9 cellular contexts compared by ENCODE assay signal in genomic region chr12:81329088-81329487, GRCh38.
A peak's percentile ranks its signal among the peaks of the same experiment; 100 is the strongest.
DNase-seq lines count a peak whose midpoint lies in the region; ATAC-seq, FAIRE-seq and TF ChIP-seq lines count a peak whose summit lies in the region.
"Had no signal": no experiment of that assay in that cellular context is flagged by ENCODE, and none has a peak within 500 bp of the region (broad histone marks: within the 10 kb centered on the region; RNA-seq: fewer than 3 reads in every experiment).

No MANE protein-coding gene starts in this region.

- H4K20me1 ChIP-seq in mammary epithelial cell (ENCODE audit: insufficient read depth, low read length), result no peaks in the 10 kb centered on the region

- BruUV-seq in mammary epithelial cell (replicated peaks; lab: Mats Ljungman, UMichigan), result no TSS peak

- TF ChIP-seq POLR2A in GM12891 (IDR thresholded peaks at IDR 0.05; ENCODE audit: low read depth, low read length), result no peak

- intact Hi-C loops in mammary epithelial cell (cut with micrococcal nuclease) (no loop called here), left colon (cut with DNase I, micrococcal nuclease) (no loop called here)

- ATAC-seq in GM19395 (IDR thresholded peaks at IDR 0.05; ENCODE audit: unreplicated experiment) (peak; percentile 75), HG03575 (IDR thresholded peaks at IDR 0.05; ENCODE audit: extremely low read depth, insufficient number of reproducible peaks, low FRiP score, unreplicated experiment) (peak; percentile 76), left colon (no peak)

- in situ Hi-C loops in mammary epithelial cell (cut with MboI; ENCODE audit: low sequenced_read_pairs in 2 of 2), result no loop called here

- no peak for FAIRE-seq in GM12891 (lab: Jason Lieb, UNC)
- FAIRE-seq: colon had no signal

- H3K79me2 ChIP-seq in mammary epithelial cell (ENCODE audit: insufficient read depth, low read length), result no peaks in the 10 kb centered on the region

- dilution Hi-C loops in mammary epithelial cell (cut with HindIII; ENCODE audit: low sequenced_read_pairs), result no loop called here

- DNase-seq in AG20443 (ENCODE audit: low spot score) (peak; percentile 10), mammary epithelial cell (peak; percentile 37), left colon (no peak), DMS153 (lab: John Stamatoyannopoulos, UW) (no peak), GM12891 (ENCODE audit: insufficient read length, low spot score) (no peak)
- no peak for DNase-seq in effector CD4-positive, alpha-beta T cell

- no peaks in the 10 kb centered on the region for H3K9me3 ChIP-seq in mammary epithelial cell (replicated peaks; ENCODE audit: insufficient read depth, low read length)

- H3K4me2 ChIP-seq in mammary epithelial cell (ENCODE audit: insufficient read depth, low read depth, low read length), result no peak overlapping the region

- no peak overlapping the region for H2AFZ ChIP-seq in mammary epithelial cell (ENCODE audit: low read depth, low read length)

- no peak overlapping the region for H3K27ac ChIP-seq in mammary epithelial cell (ENCODE audit: insufficient read depth, low read depth, low read length)

- no peak overlapping the region for H3K9ac ChIP-seq in mammary epithelial cell (ENCODE audit: insufficient read depth, low read length)

- CTCF ChIA-PET in mammary epithelial cell (lab: Charles Lee; ENCODE audit: low non-redundant PET), result no interaction called here

- no peak overlapping the region for H3K4me3 ChIP-seq in mammary epithelial cell (replicated peaks in 1 of 3; ENCODE audit: insufficient read depth in 1 of 3, low read depth in 2 of 3, low read length in 3 of 3)

- WGBS in mammary epithelial cell (ENCODE audit: low coverage, missing lambda C conversion rate), result 29% methylated on average over 2 of the region's 2 CpGs

- peak; percentile 47 to 59 for TF ChIP-seq CTCF in mammary epithelial cell (conservative IDR thresholded peaks at IDR 0.05 in 1 of 2, IDR thresholded peaks at IDR 0.05 in 1 of 2; ENCODE audit: extremely low read depth in 1 of 2, insufficient read depth in 1 of 2, low read depth in 1 of 2, low read length in 2 of 2)

- no peaks in the 10 kb centered on the region for H3K27me3 ChIP-seq in mammary epithelial cell (ENCODE audit: insufficient read depth, low read length)

- no peaks in the 10 kb centered on the region for H3K36me3 ChIP-seq in mammary epithelial cell (ENCODE audit: insufficient read depth, low read length)

- no peaks in the 10 kb centered on the region for H3K4me1 ChIP-seq in mammary epithelial cell (ENCODE audit: insufficient read depth, low read length)

TF ChIP-seq in GM12891, 5 proteins besides CTCF, POLR2A, EP300 and RAD21:
- no peak for TF ChIP-seq POLR2AphosphoS5 (IDR thresholded peaks at IDR 0.05; ENCODE audit: low read depth, low read length)
- no peak for TF ChIP-seq POU2F2 (IDR thresholded peaks at IDR 0.05; ENCODE audit: low read depth, low read length)
- no peak for TF ChIP-seq SPI1 (IDR thresholded peaks at IDR 0.05; ENCODE audit: low read depth, low read length)
- no peak for TF ChIP-seq TAF1 (IDR thresholded peaks at IDR 0.05; ENCODE audit: low read depth, low read length)
- no peak for TF ChIP-seq PAX5 (IDR thresholded peaks at IDR 0.05; ENCODE audit: insufficient read depth, low read length, severe bottlenecking)

Comparison
In these comparisons a context has a peak if more than half of its experiments do, and no peak if none do; other contexts are left out.
1. DNase-seq: peak in AG20443 (single experiment) and mammary epithelial cell (single experiment); none in left colon (0 of 2), DMS153 (single experiment), GM12891 (single experiment) and effector CD4-positive, alpha-beta T cell (single experiment).